Comparison of ENCODE assay signal across 17 cellular contexts in the genomic region with DNA sequence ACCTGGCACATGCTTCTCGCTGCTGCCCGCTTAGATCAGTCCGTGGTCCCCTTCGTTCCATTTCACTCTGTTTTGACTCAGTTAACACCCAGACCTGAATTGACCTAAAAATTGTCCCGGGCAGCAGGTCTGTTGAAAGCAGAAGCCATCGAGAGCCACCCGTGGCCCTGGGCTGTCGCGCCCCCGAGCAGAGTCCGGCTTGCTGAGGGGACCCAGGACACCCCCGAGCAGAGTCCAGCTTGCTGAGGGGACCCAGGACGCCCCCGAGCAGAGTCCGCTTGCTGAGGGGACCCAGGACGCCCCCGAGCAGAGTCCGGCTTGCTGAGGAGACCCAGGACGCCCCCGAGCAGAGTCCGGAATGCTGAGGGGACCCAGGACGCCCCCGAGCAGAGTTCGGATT. TPM values are rescaled to one million over a fixed set of nuclear protein-coding genes. Genes with fewer than 3 reads are reported as not detected.
DNase-seq lines count a peak whose midpoint lies in the region; ATAC-seq and TF ChIP-seq lines count a peak whose summit lies in the region.
"Had no signal": no experiment of that assay in that cellular context is flagged by ENCODE, and none has a peak within 500 bp of the region (broad histone marks: within the 10 kb centered on the region; RNA-seq: fewer than 3 reads in every experiment).

No MANE protein-coding gene starts in this region.

- no peak for TF ChIP-seq CTCF in SK-N-SH (IDR thresholded peaks at IDR 0.05)
- TF ChIP-seq CTCF in HCT116 (IDR thresholded peaks at IDR 0.05 in 2 of 3, conservative IDR thresholded peaks at IDR 0.05 in 1 of 3; ENCODE audit: borderline replicate concordance in 1 of 3, insufficient read depth in 1 of 3, low read depth in 2 of 3, low read length in 2 of 3): no peak
- no peak for TF ChIP-seq CTCF in chondrocyte (IDR thresholded peaks at IDR 0.05)
- TF ChIP-seq CTCF in GM10266 (IDR thresholded peaks at IDR 0.05; ENCODE audit: control insufficient read depth, insufficient read depth, low read depth, missing control alignments): no peak

- no peaks in the 10 kb centered on the region for H3F3A ChIP-seq in SK-N-SH (replicated peaks; ENCODE audit: insufficient read depth)

- H3K4me1 Mint-ChIP-seq in chondrocyte (ENCODE audit: low read depth): no peaks in the 10 kb centered on the region
- no peaks in the 10 kb centered on the region for H3K4me1 Mint-ChIP-seq in activated CD8-positive, alpha-beta T cell treated with anti-CD3 and anti-CD28 coated beads, Interleukin-2, amount 10 ng/mL, durations not matched to agents 7 days and 5 days (ENCODE audit: low read depth)
- H3K4me1 Mint-ChIP-seq: B cell; CD4-positive, CD25-positive, alpha-beta regulatory T cell; IgD-negative memory B cell had no signal

- H3K27me3 Mint-ChIP-seq in chondrocyte (ENCODE audit: low read depth): peaks cover 37% of the 10 kb centered on the region
- peaks cover 9% of the 10 kb centered on the region for H3K27me3 Mint-ChIP-seq in activated CD8-positive, alpha-beta T cell treated with anti-CD3 and anti-CD28 coated beads, Interleukin-2, amount 10 ng/mL, durations not matched to agents 7 days and 5 days (ENCODE audit: low read depth)

- no peak for TF ChIP-seq POLR2A in HCT116 (IDR thresholded peaks at IDR 0.05; ENCODE audit: borderline replicate concordance, extremely low read depth, insufficient read depth, insufficient read length)

- H3K4me3 Mint-ChIP-seq in chondrocyte (ENCODE audit: unreplicated experiment): no peak overlapping the region
- no peak overlapping the region for H3K4me3 Mint-ChIP-seq in activated CD8-positive, alpha-beta T cell treated with anti-CD3 and anti-CD28 coated beads, Interleukin-2, amount 10 ng/mL, durations not matched to agents 7 days and 5 days
- H3K4me3 Mint-ChIP-seq: B cell; CD4-positive, CD25-positive, alpha-beta regulatory T cell; CD8-positive, alpha-beta memory T cell; IgD-negative memory B cell had no signal

- TF ChIP-seq RAD21 in SK-N-SH (IDR thresholded peaks at IDR 0.05; ENCODE audit: low read length): no peak
- TF ChIP-seq RAD21 in HCT116 (IDR thresholded peaks at IDR 0.05; ENCODE audit: low read depth): no peak

- H3K9me2 ChIP-seq in SK-N-SH: no peaks in the 10 kb centered on the region
- H3K9me2 ChIP-seq in HCT116 (ENCODE audit: insufficient read depth): no peaks in the 10 kb centered on the region

- H3K27ac ChIP-seq in SK-N-SH (ENCODE audit: low read depth in 2 of 2, low read length in 1 of 2) (no peak overlapping the region), HCT116 (ENCODE audit: low read depth, low read length) (no peak overlapping the region)
- H3K27ac ChIP-seq: BLaER1 treated with 17β-estradiol and CSF1 and Interleukin-3, amounts not matched to agents 10 nM and 100 nM had no signal

- DNase-seq in SK-N-SH (no peak), HCT116 (ENCODE audit: low read depth, low spot score) (no peak), chondrocyte (ENCODE audit: low spot score) (peak; percentile 71), GM10266 (ENCODE audit: extremely low spot score) (no peak)
- DNase-seq in activated CD8-positive, alpha-beta T cell treated with anti-CD3 and anti-CD28 coated beads, Interleukin-2, amount 10 ng/mL, durations not matched to agents 7 days and 5 days: no peak
- DNase-seq: 8988T; CD4-positive, CD25-positive, alpha-beta regulatory T cell; COR-L47; GOT3; H7 had no signal

- POLR2A ChIA-PET in SK-N-SH (lab: Yijun Ruan, JAX) (no interaction called here), HCT116 (lab: Charles Lee) (no interaction called here)
- POLR2A ChIA-PET in activated CD8-positive, alpha-beta T cell treated with anti-CD3 and anti-CD28 coated beads, Interleukin-2, amount 10 ng/mL, durations not matched to agents 7 days and 5 days (lab: Charles Lee): no interaction called here

- H3K9me3 ChIP-seq in SK-N-SH: no peaks in the 10 kb centered on the region
- H3K9me3 ChIP-seq in HCT116 (ENCODE audit: control insufficient read depth in 1 of 2, insufficient read depth in 1 of 2, low read depth in 1 of 2, low read length in 2 of 2): no peaks in the 10 kb centered on the region

- H3K4me2 ChIP-seq in SK-N-SH (0 out of 2 replicates have a peak overlapping the region, but pooled peaks have one; percentile 19), HCT116 (ENCODE audit: low read length) (peak overlapping the region; percentile 32; the same call in 1 of the 2 replicates)
- H3K4me2 ChIP-seq: BLaER1 treated with 17β-estradiol and CSF1 and Interleukin-3, amounts not matched to agents 10 nM and 100 nM had no signal

- 24% methylated on average over 8 of the region's 24 CpGs for WGBS in SK-N-SH (ENCODE audit: low lambda C conversion rate)

- H3K27me3 ChIP-seq in SK-N-SH (ENCODE audit: insufficient read depth) (peaks cover 82% of the 10 kb centered on the region), HCT116 (ENCODE audit: insufficient read depth, low read length) (peaks cover 41% of the 10 kb centered on the region)

- TF ChIP-seq EP300 in SK-N-SH (IDR thresholded peaks at IDR 0.05; ENCODE audit: borderline replicate concordance in 1 of 2, low read depth in 1 of 2, low read length in 1 of 2): no peak

- H3K79me2 ChIP-seq in SK-N-SH (ENCODE audit: insufficient read depth): no peaks in the 10 kb centered on the region
- no peaks in the 10 kb centered on the region for H3K79me2 ChIP-seq in HCT116 (ENCODE audit: insufficient read depth, low read length)

- H4K20me1 ChIP-seq in SK-N-SH (ENCODE audit: insufficient read depth) (no peaks in the 10 kb centered on the region), HCT116 (ENCODE audit: insufficient read depth) (no peaks in the 10 kb centered on the region)

- H3K9ac ChIP-seq in SK-N-SH (no peak overlapping the region), HCT116 (ENCODE audit: low read length) (no peak overlapping the region)
- H3K9ac ChIP-seq: BLaER1 treated with 17β-estradiol and CSF1 and Interleukin-3, amounts not matched to agents 10 nM and 100 nM had no signal

- H3K4me1 ChIP-seq in SK-N-SH (ENCODE audit: control insufficient read depth in 1 of 2, insufficient read depth in 2 of 2, low read depth in 1 of 2, low read length in 1 of 2) (peaks cover 0 to 6% of the 10 kb centered on the region in 2 experiments; a peak in 1 of 4 replicates), HCT116 (ENCODE audit: control insufficient read depth in 1 of 2, insufficient read depth in 2 of 2, low read length in 2 of 2) (peaks cover 0 to 4% of the 10 kb centered on the region in 2 experiments; a peak in 1 of 4 replicates)

- H3K9me3 Mint-ChIP-seq in chondrocyte (ENCODE audit: low read depth): no peaks in the 10 kb centered on the region
- H3K9me3 Mint-ChIP-seq in activated CD8-positive, alpha-beta T cell treated with anti-CD3 and anti-CD28 coated beads, Interleukin-2, amount 10 ng/mL, durations not matched to agents 7 days and 5 days (ENCODE audit: insufficient read depth): no peaks in the 10 kb centered on the region
- H3K9me3 Mint-ChIP-seq: CD8-positive, alpha-beta memory T cell; IgD-negative memory B cell had no signal

- H3K36me3 Mint-ChIP-seq in chondrocyte (ENCODE audit: low read depth): no peaks in the 10 kb centered on the region
- no peaks in the 10 kb centered on the region for H3K36me3 Mint-ChIP-seq in activated CD8-positive, alpha-beta T cell treated with anti-CD3 and anti-CD28 coated beads, Interleukin-2, amount 10 ng/mL, durations not matched to agents 7 days and 5 days (ENCODE audit: low read depth)
- H3K36me3 Mint-ChIP-seq: CD4-positive, CD25-positive, alpha-beta regulatory T cell; CD8-positive, alpha-beta memory T cell; IgD-negative memory B cell had no signal

- ATAC-seq in SK-N-SH treated with all-trans-retinoic acid at 6 μM for 48 hours (no peak), HCT116 (no peak), GM18502 (IDR thresholded peaks at IDR 0.05; ENCODE audit: poor library complexity, unreplicated experiment) (no peak)
- ATAC-seq in activated CD8-positive, alpha-beta T cell treated with anti-CD3 and anti-CD28 coated beads, Interleukin-2, amount 10 ng/mL, durations not matched to agents 7 days and 5 days: no peak
- ATAC-seq: HepG2 had no signal

- RAD21 ChIA-PET in HCT116 (lab: Charles Lee; ENCODE audit: low non-redundant PET in 1 of 2, low total read pairs in 2 of 2, uncharacterized antibody in 2 of 2, unreplicated experiment in 2 of 2): no interaction called here

- no peaks in the 10 kb centered on the region for H3K36me3 ChIP-seq in SK-N-SH (replicated peaks in 1 of 2; ENCODE audit: control insufficient read depth in 1 of 2, insufficient read depth in 2 of 2, low read length in 1 of 2)
- H3K36me3 ChIP-seq in HCT116 (ENCODE audit: control insufficient read depth in 1 of 2, insufficient read depth in 2 of 2, low read length in 2 of 2): no peaks in the 10 kb centered on the region
- H3K36me3 ChIP-seq: BLaER1 treated with 17β-estradiol and CSF1 and Interleukin-3, amounts not matched to agents 10 nM and 100 nM had no signal

- intact Hi-C loops in HCT116 (cut with micrococcal nuclease): no loop called here

- peak overlapping the region in 1 of 2 experiments; percentile 26; a peak in 2 of 4 replicates for H3K4me3 ChIP-seq in SK-N-SH (ENCODE audit: low read depth in 2 of 2, low read length in 1 of 2)
- no peak overlapping the region for H3K4me3 ChIP-seq in HCT116 (replicated peaks in 1 of 2; ENCODE audit: low read depth in 1 of 2, low read length in 2 of 2)
- H3K4me3 ChIP-seq: BLaER1 treated with 17β-estradiol and CSF1 and Interleukin-3, amounts not matched to agents 10 nM and 100 nM had no signal

- BruUV-seq in HCT116 (replicated peaks; lab: Mats Ljungman, UMichigan): no TSS peak

- CTCF ChIA-PET in SK-N-SH (lab: Yijun Ruan, JAX): interaction anchor here (0.7 to 2.0 kb wide), 2 partner anchors 35 to 1057 kb away, joined by 3 to 8 read pairs; no protein-coding TSS in a partner anchor
- CTCF ChIA-PET in HCT116 (lab: Charles Lee): no interaction called here
- CTCF ChIA-PET in activated CD8-positive, alpha-beta T cell treated with anti-CD3 and anti-CD28 coated beads, Interleukin-2, amount 10 ng/mL, durations not matched to agents 7 days and 5 days (lab: Charles Lee): no interaction called here

- no peak overlapping the region for H2AFZ ChIP-seq in SK-N-SH (ENCODE audit: low read depth)
- no peak overlapping the region for H2AFZ ChIP-seq in HCT116 (ENCODE audit: low read depth, low read length, poor library complexity, severe bottlenecking)

- no peak overlapping the region for H3K27ac Mint-ChIP-seq in chondrocyte (ENCODE audit: unreplicated experiment)
- no peak overlapping the region for H3K27ac Mint-ChIP-seq in activated CD8-positive, alpha-beta T cell treated with anti-CD3 and anti-CD28 coated beads, Interleukin-2, amount 10 ng/mL, durations not matched to agents 7 days and 5 days
- H3K27ac Mint-ChIP-seq: B cell; CD4-positive, CD25-positive, alpha-beta regulatory T cell; CD8-positive, alpha-beta memory T cell; IgD-negative memory B cell had no signal

RNA-seq across cellular contexts. Expression of a gene that starts 50.2 kb away (rescaled TPM):
- polyA plus RNA-seq in SK-N-SH (2012; rRNA removed): not detected in 2 replicates
- polyA plus RNA-seq in SK-N-SH (2012; cell fraction: cytosol; rRNA removed): 0.01 TPM in 1 of 2 replicates, not detected in the other
- polyA plus RNA-seq in SK-N-SH (2012; cell fraction: nucleus; rRNA removed): 0.22 TPM in 1 of 2 replicates, not detected in the other
- total RNA-seq in HCT116 (2021; ENCODE audit: unreplicated experiment): 2.6 TPM
- polyA plus RNA-seq in HCT116 (2012): 1.6 and 2.6 TPM in 2 replicates
- total RNA-seq in chondrocyte: 0.15 to 0.29 TPM in 2 of 3 replicates, not detected in the other
- total RNA-seq in activated CD8-positive, alpha-beta T cell treated with anti-CD3 and anti-CD28 coated beads, Interleukin-2, amount 10 ng/mL, durations not matched to agents 7 days and 5 days: not detected
- polyA plus RNA-seq: CD8-positive, alpha-beta memory T cell; HepG2 had no signal
